Comparison of ENCODE assay signal across 1 cellular context in the genomic region with DNA sequence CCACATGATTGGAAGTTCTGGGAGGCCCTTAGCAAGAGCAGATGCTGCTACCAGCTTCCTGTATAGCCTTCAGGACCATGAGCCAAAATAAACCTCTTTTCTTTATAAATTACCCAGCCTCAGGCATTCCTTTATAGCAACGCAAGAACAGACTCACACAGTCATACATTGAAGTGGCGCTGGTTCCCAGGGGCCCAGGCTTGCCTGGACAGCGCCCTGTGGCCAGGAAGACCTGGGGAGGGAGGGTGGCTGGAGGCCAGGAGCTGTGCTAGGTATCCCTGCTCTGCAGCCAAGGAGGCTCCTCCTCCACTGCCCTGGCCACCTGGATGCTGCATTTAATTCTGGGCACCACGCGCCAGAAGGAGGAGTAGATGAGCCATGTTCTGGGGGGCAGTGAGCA.
TF ChIP-seq lines count a peak whose summit lies in the region.

No MANE protein-coding gene starts in this region.

TF ChIP-seq in HepG2, 621 proteins besides CTCF, POLR2A, EP300 and RAD21:
- TF ChIP-seq NCOR1 (IDR thresholded peaks at IDR 0.05; ENCODE audit: borderline replicate concordance, low read length) (no peak), ZMYM3 (CRISPR knock-in tag; IDR thresholded peaks at IDR 0.05) (no peak)
- TF ChIP-seq, protein P1, sequence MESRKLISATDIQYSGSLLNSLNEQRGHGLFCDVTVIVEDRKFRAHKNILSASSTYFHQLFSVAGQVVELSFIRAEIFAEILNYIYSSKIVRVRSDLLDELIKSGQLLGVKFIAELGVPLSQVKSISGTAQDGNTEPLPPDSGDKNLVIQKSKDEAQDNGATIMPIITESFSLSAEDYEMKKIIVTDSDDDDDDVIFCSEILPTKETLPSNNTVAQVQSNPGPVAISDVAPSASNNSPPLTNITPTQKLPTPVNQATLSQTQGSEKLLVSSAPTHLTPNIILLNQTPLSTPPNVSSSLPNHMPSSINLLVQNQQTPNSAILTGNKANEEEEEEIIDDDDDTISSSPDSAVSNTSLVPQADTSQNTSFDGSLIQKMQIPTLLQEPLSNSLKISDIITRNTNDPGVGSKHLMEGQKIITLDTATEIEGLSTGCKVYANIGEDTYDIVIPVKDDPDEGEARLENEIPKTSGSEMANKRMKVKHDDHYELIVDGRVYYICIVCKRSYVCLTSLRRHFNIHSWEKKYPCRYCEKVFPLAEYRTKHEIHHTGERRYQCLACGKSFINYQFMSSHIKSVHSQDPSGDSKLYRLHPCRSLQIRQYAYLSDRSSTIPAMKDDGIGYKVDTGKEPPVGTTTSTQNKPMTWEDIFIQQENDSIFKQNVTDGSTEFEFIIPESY (CRISPR knock-in tag; IDR thresholded peaks at IDR 0.05), result 0 out of 2 replicates have a peak, but pooled peaks have one; percentile 20
TF ChIP-seq in HepG2: peak in this region for 1.
